Comparison of ENCODE assay signal across 2 cellular contexts in genomic region chr5:134236208-134236761, GRCh38.
TF ChIP-seq lines count a peak whose summit lies in the region.

No MANE protein-coding gene starts in this region.

TF ChIP-seq in SK-N-SH treated with all-trans-retinoic acid at 6 μM for 48 hours, 23 proteins besides CTCF, POLR2A, EP300 and RAD21 (continued from another document):
- TF ChIP-seq CSRNP3 (CRISPR knock-in tag; IDR thresholded peaks at IDR 0.05) (no peak), ZNF565 (CRISPR knock-in tag; conservative IDR thresholded peaks at IDR 0.05; ENCODE audit: low read depth) (no peak), GLIS3 (CRISPR knock-in tag; IDR thresholded peaks at IDR 0.05) (no peak), CSDC2 (CRISPR knock-in tag; IDR thresholded peaks at IDR 0.05) (no peak), TSHZ2 (CRISPR knock-in tag; IDR thresholded peaks at IDR 0.05) (no peak), ISL1 (CRISPR knock-in tag; IDR thresholded peaks at IDR 0.05) (no peak), OSR1 (CRISPR knock-in tag; IDR thresholded peaks at IDR 0.05) (no peak), ZNF70 (CRISPR knock-in tag; IDR thresholded peaks at IDR 0.05) (no peak), SNAI2 (CRISPR knock-in tag; IDR thresholded peaks at IDR 0.05) (no peak), ARNTL (CRISPR knock-in tag; IDR thresholded peaks at IDR 0.05; ENCODE audit: borderline replicate concordance, low read depth) (no peak), CREB5 (CRISPR knock-in tag; IDR thresholded peaks at IDR 0.05; ENCODE audit: low read depth) (no peak), PATZ1 (CRISPR knock-in tag; IDR thresholded peaks at IDR 0.05; ENCODE audit: borderline replicate concordance) (no peak), ZFP30 (CRISPR knock-in tag; IDR thresholded peaks at IDR 0.05) (no peak), ZFP3 (CRISPR knock-in tag; IDR thresholded peaks at IDR 0.05) (no peak)

TF ChIP-seq in SK-N-SH, 30 proteins besides CTCF, POLR2A, EP300 and RAD21 (continued from another document):
- TF ChIP-seq ZBTB33 (IDR thresholded peaks at IDR 0.05; ENCODE audit: borderline replicate concordance, low read depth) = no peak
- TF ChIP-seq FOXM1 (IDR thresholded peaks at IDR 0.05; ENCODE audit: low read depth) = no peak
- TF ChIP-seq TAF1 (IDR thresholded peaks at IDR 0.05; ENCODE audit: borderline replicate concordance, low read depth, low read length) = no peak
- no peak for TF ChIP-seq PBX3 (IDR thresholded peaks at IDR 0.05)
- no peak for TF ChIP-seq SIN3A (IDR thresholded peaks at IDR 0.05; ENCODE audit: borderline replicate concordance, low read depth, low read length)
- no peak for TF ChIP-seq SMC3 (IDR thresholded peaks at IDR 0.05; ENCODE audit: low read depth, low read length)
TF ChIP-seq in SK-N-SH: peak in this region for 0.
